16 cellular contexts compared by ENCODE assay signal in genomic region chr10:132671171-132672154, GRCh38.
DNase-seq lines count a peak whose midpoint lies in the region; ATAC-seq and TF ChIP-seq lines count a peak whose summit lies in the region.
"Had no signal": no experiment of that assay in that cellular context is flagged by ENCODE, and none has a peak within 500 bp of the region (broad histone marks: within the 10 kb centered on the region; RNA-seq: fewer than 3 reads in every experiment).

No MANE protein-coding gene starts in this region.

- intact Hi-C loops in CD14-positive monocyte (cut with micrococcal nuclease), result no loop called here

- ATAC-seq in GM21576 (IDR thresholded peaks at IDR 0.05; ENCODE audit: unreplicated experiment), result no peak
- ATAC-seq: naive thymus-derived CD4-positive, alpha-beta T cell had no signal

- peak; percentile 30 for DNase-seq in CD14-positive monocyte (ENCODE audit: low spot score)
- DNase-seq in glutamatergic neuron, result peak; percentile 10
- DNase-seq in neural crest cell (ENCODE audit: low read depth, low spot score), result no peak
- no peak for DNase-seq in nephron progenitor cell
- DNase-seq in medulla oblongata (ENCODE audit: extremely low spot score), result no peak
- no peak for DNase-seq in HK-2 (ENCODE audit: unreplicated experiment)
- DNase-seq: activated CD4-positive, CD25-positive, alpha-beta regulatory T cell; activated naive CD4-positive, alpha-beta T cell; MM.1S; naive thymus-derived CD4-positive, alpha-beta T cell; NCI-H1930; NCI-H446 treated with DMSO at 0.1 percent for 48 hours had no signal

- H3K27ac Mint-ChIP-seq in CD14-positive monocyte (no peak overlapping the region), glutamatergic neuron (ENCODE audit: unreplicated experiment) (no peak overlapping the region), neural crest cell (ENCODE audit: unreplicated experiment) (peak overlapping the region; percentile 78), nephron progenitor cell (no peak overlapping the region)
- H3K27ac Mint-ChIP-seq: CD8-positive, alpha-beta memory T cell; stimulated activated naive CD8-positive, alpha-beta T cell treated with anti-CD3 and anti-CD28 coated beads, Interleukin-15, Interleukin-2, amounts not matched to agents 100 ng/mL and 50 ng/mL, for 24 hours had no signal

- no peak for TF ChIP-seq RAD21 in Ishikawa (IDR thresholded peaks at IDR 0.05; ENCODE audit: low read depth)

- TF ChIP-seq CTCF in CD14-positive monocyte (IDR thresholded peaks at IDR 0.05) (no peak), glutamatergic neuron (IDR thresholded peaks at IDR 0.05; ENCODE audit: partially characterized antibody, unreplicated experiment) (no peak), neural crest cell (conservative IDR thresholded peaks at IDR 0.05) (no peak), nephron progenitor cell (IDR thresholded peaks at IDR 0.05) (no peak)

- H3K4me1 Mint-ChIP-seq in CD14-positive monocyte (no peaks in the 10 kb centered on the region), glutamatergic neuron (ENCODE audit: low read depth, unreplicated experiment) (peaks cover 20% of the 10 kb centered on the region), neural crest cell (no peaks in the 10 kb centered on the region), nephron progenitor cell (peaks cover 19% of the 10 kb centered on the region)
- H3K4me1 Mint-ChIP-seq: CD8-positive, alpha-beta memory T cell had no signal

- peaks cover 0 to 8% (median 3%) of the 10 kb centered on the region in 7 donors for H3K9me3 Mint-ChIP-seq in CD14-positive monocyte
- peaks cover 26% of the 10 kb centered on the region for H3K9me3 Mint-ChIP-seq in glutamatergic neuron (ENCODE audit: unreplicated experiment)
- peaks cover 3% of the 10 kb centered on the region for H3K9me3 Mint-ChIP-seq in neural crest cell
- H3K9me3 Mint-ChIP-seq in nephron progenitor cell, result peaks cover 7% of the 10 kb centered on the region
- H3K9me3 Mint-ChIP-seq: CD8-positive, alpha-beta memory T cell; naive thymus-derived CD4-positive, alpha-beta T cell; stimulated activated naive CD8-positive, alpha-beta T cell treated with anti-CD3 and anti-CD28 coated beads, Interleukin-15, Interleukin-2, amounts not matched to agents 100 ng/mL and 50 ng/mL, for 24 hours had no signal

- H3K27me3 Mint-ChIP-seq in CD14-positive monocyte (ENCODE audit: low read depth in 3 of 3), result no peaks in the 10 kb centered on the region
- H3K27me3 Mint-ChIP-seq in glutamatergic neuron (ENCODE audit: unreplicated experiment), result peaks cover 8% of the 10 kb centered on the region
- peaks cover 11% of the 10 kb centered on the region for H3K27me3 Mint-ChIP-seq in neural crest cell (ENCODE audit: low read depth)
- H3K27me3 Mint-ChIP-seq in nephron progenitor cell (ENCODE audit: low read depth, poor library complexity), result peaks cover 4% of the 10 kb centered on the region
- H3K27me3 Mint-ChIP-seq: CD8-positive, alpha-beta memory T cell; naive thymus-derived CD4-positive, alpha-beta T cell; stimulated activated naive CD8-positive, alpha-beta T cell treated with anti-CD3 and anti-CD28 coated beads, Interleukin-15, Interleukin-2, amounts not matched to agents 100 ng/mL and 50 ng/mL, for 24 hours had no signal

- no peak for TF ChIP-seq EP300 in Ishikawa (IDR thresholded peaks at IDR 0.05; ENCODE audit: borderline replicate concordance)

- H3K36me3 Mint-ChIP-seq in CD14-positive monocyte, result peaks cover 17 to 43% of the 10 kb centered on the region in 2 donors
- peaks cover 23% of the 10 kb centered on the region for H3K36me3 Mint-ChIP-seq in glutamatergic neuron (ENCODE audit: unreplicated experiment)
- peaks cover 5% of the 10 kb centered on the region for H3K36me3 Mint-ChIP-seq in neural crest cell (ENCODE audit: low read depth)
- peaks cover 22% of the 10 kb centered on the region for H3K36me3 Mint-ChIP-seq in nephron progenitor cell (ENCODE audit: low read depth)

- no peak overlapping the region for H3K4me3 Mint-ChIP-seq in CD14-positive monocyte
- no peak overlapping the region for H3K4me3 Mint-ChIP-seq in glutamatergic neuron (ENCODE audit: unreplicated experiment)
- H3K4me3 Mint-ChIP-seq in neural crest cell, result no peak overlapping the region
- no peak overlapping the region for H3K4me3 Mint-ChIP-seq in nephron progenitor cell
- H3K4me3 Mint-ChIP-seq: CD8-positive, alpha-beta memory T cell; naive thymus-derived CD4-positive, alpha-beta T cell; stimulated activated naive CD8-positive, alpha-beta T cell treated with anti-CD3 and anti-CD28 coated beads, Interleukin-15, Interleukin-2, amounts not matched to agents 100 ng/mL and 50 ng/mL, for 24 hours had no signal

TF ChIP-seq in Ishikawa, 13 proteins besides CTCF, POLR2A, EP300 and RAD21:
- TF ChIP-seq MAX (IDR thresholded peaks at IDR 0.05), result 0 out of 2 replicates have a peak, but pooled peaks have one; percentile 32
- no peak for TF ChIP-seq CEBPB (IDR thresholded peaks at IDR 0.05)
- no peak for TF ChIP-seq ZBTB7A (IDR thresholded peaks at IDR 0.05; ENCODE audit: low read depth)

Comparison
In these comparisons a context has a peak if more than half of its experiments do, and no peak if none do; other contexts are left out.
1. DNase-seq: peak in CD14-positive monocyte (single experiment) and glutamatergic neuron (single experiment); none in neural crest cell (single experiment), nephron progenitor cell (single experiment), medulla oblongata (single experiment) and HK-2 (single experiment).